ENCODE assay signal across 19 cellular contexts in genomic region chr1:230694464-230694863, GRCh38. TPM values are rescaled to one million over a fixed set of nuclear protein-coding genes. Genes with fewer than 3 reads are reported as not detected.
DNase-seq lines count a peak whose midpoint lies in the region; ATAC-seq and TF ChIP-seq lines count a peak whose summit lies in the region.
"Had no signal": no experiment of that assay in that cellular context is flagged by ENCODE, and none has a peak within 500 bp of the region (broad histone marks: within the 10 kb centered on the region; RNA-seq: fewer than 3 reads in every experiment).

No MANE protein-coding gene starts in this region.

- peaks cover 2% of the 10 kb centered on the region for H3K79me1 ChIP-seq in mesenchymal stem cell (replicated peaks; ENCODE audit: low read length, poor library complexity, severe bottlenecking)

- TF ChIP-seq CTCF in cardiac muscle cell (IDR thresholded peaks at IDR 0.05; ENCODE audit: low read depth, low read length), result no peak

- no peak overlapping the region for H2BK15ac ChIP-seq in mesenchymal stem cell (ENCODE audit: low read depth, poor library complexity, severe bottlenecking)

- DNase-seq in cardiac muscle cell (ENCODE audit: low read depth in 1 of 2, low spot score in 1 of 2) (no peak), Right ventricle myocardium inferior (ENCODE audit: missing footprints) (no peak), caudate nucleus (lab: John Stamatoyannopoulos, UW) (no peak), naive B cell (no peak), NCI-H2171 (lab: John Stamatoyannopoulos, UW) (no peak), mesenchymal stem cell (no peak), substantia nigra (lab: John Stamatoyannopoulos, UW) (no peak)
- DNase-seq in activated T-helper 2 cell treated with anti-CD3 and anti-CD28 coated beads, Interferon-gamma antibody, Interleukin-2, Interleukin-4, amounts not matched to agents 10 μg/mL and 5 μg/mL and 100 μg/mL, durations not matched to agents 14 hours and 24 hours and 36 hours (ENCODE audit: low spot score), result no peak
- DNase-seq: COR-L47, MM.1S, NCI-H1105, NCI-H187, NCI-H774 had no signal

- peaks cover 0 to 5% (median 0%) of the 10 kb centered on the region in 3 donors for H3K27me3 Mint-ChIP-seq in naive B cell
- peaks cover 2% of the 10 kb centered on the region for H3K27me3 Mint-ChIP-seq in activated T-helper 2 cell treated with anti-CD3 and anti-CD28 coated beads, Interferon-gamma antibody, Interleukin-2, Interleukin-4, amounts not matched to agents 10 μg/mL and 5 μg/mL and 100 μg/mL, durations not matched to agents 14 hours and 24 hours and 36 hours (ENCODE audit: low read depth)

- no peak overlapping the region for H3K23ac ChIP-seq in mesenchymal stem cell (ENCODE audit: low read length in 2 of 2)

- H3K36me3 ChIP-seq in cardiac muscle cell (peaks cover 20% of the 10 kb centered on the region), mesenchymal stem cell (ENCODE audit: control insufficient read depth in 1 of 2, insufficient read depth in 2 of 2, low read depth in 1 of 2, low read length in 2 of 2) (peaks cover 36 to 49% of the 10 kb centered on the region in 2 experiments)

- no peak overlapping the region for H2AFZ ChIP-seq in mesenchymal stem cell (ENCODE audit: low read depth, low read length)

- H3K4ac ChIP-seq in mesenchymal stem cell (ENCODE audit: low read depth in 1 of 2, low read length in 2 of 2), result no peak overlapping the region

- ATAC-seq in Right ventricle myocardium inferior (no peak), naive B cell (ENCODE audit: low read depth in 2 of 2) (no peak)
- ATAC-seq: GM12878 had no signal

- H2BK120ac ChIP-seq in mesenchymal stem cell (ENCODE audit: low read depth, low read length), result no peak overlapping the region

- peak overlapping the region in 1 of 8 donors; percentile 60 for H3K4me3 Mint-ChIP-seq in naive B cell
- H3K4me3 Mint-ChIP-seq in activated T-helper 2 cell treated with anti-CD3 and anti-CD28 coated beads, Interferon-gamma antibody, Interleukin-2, Interleukin-4, amounts not matched to agents 10 μg/mL and 5 μg/mL and 100 μg/mL, durations not matched to agents 14 hours and 24 hours and 36 hours (ENCODE audit: low read depth), result no peak overlapping the region

- no peak overlapping the region for H3K9ac ChIP-seq in mesenchymal stem cell (ENCODE audit: low read length)

- H3K9me3 Mint-ChIP-seq in naive B cell, result no peaks in the 10 kb centered on the region
- no peaks in the 10 kb centered on the region for H3K9me3 Mint-ChIP-seq in activated T-helper 2 cell treated with anti-CD3 and anti-CD28 coated beads, Interferon-gamma antibody, Interleukin-2, Interleukin-4, amounts not matched to agents 10 μg/mL and 5 μg/mL and 100 μg/mL, durations not matched to agents 14 hours and 24 hours and 36 hours

- no peaks in the 10 kb centered on the region for H3K4me1 ChIP-seq in cardiac muscle cell (ENCODE audit: low read depth)
- H3K4me1 ChIP-seq in mesenchymal stem cell (ENCODE audit: control insufficient read depth, insufficient read depth, low read depth, low read length), result peaks cover 3% of the 10 kb centered on the region
- H3K4me1 ChIP-seq: HAP-1 had no signal

- H3K36me3 Mint-ChIP-seq in naive B cell, result peaks cover 26 to 32% of the 10 kb centered on the region in 2 donors
- H3K36me3 Mint-ChIP-seq in activated T-helper 2 cell treated with anti-CD3 and anti-CD28 coated beads, Interferon-gamma antibody, Interleukin-2, Interleukin-4, amounts not matched to agents 10 μg/mL and 5 μg/mL and 100 μg/mL, durations not matched to agents 14 hours and 24 hours and 36 hours (ENCODE audit: low read depth), result peaks cover 33% of the 10 kb centered on the region

- WGBS in mesenchymal stem cell, result 93% methylated on average over 4 of the region's 4 CpGs

- no peak overlapping the region for H4K91ac ChIP-seq in mesenchymal stem cell (ENCODE audit: low read length)

- H2BK12ac ChIP-seq in mesenchymal stem cell (ENCODE audit: low read length in 2 of 2), result no peak overlapping the region

- H3K9me3 ChIP-seq in cardiac muscle cell (ENCODE audit: low read depth) (no peaks in the 10 kb centered on the region), mesenchymal stem cell (ENCODE audit: control insufficient read depth, low read length) (no peaks in the 10 kb centered on the region)
- H3K9me3 ChIP-seq: HAP-1 had no signal

- H3K4me1 Mint-ChIP-seq in naive B cell, result no peaks in the 10 kb centered on the region
- H3K4me1 Mint-ChIP-seq in activated T-helper 2 cell treated with anti-CD3 and anti-CD28 coated beads, Interferon-gamma antibody, Interleukin-2, Interleukin-4, amounts not matched to agents 10 μg/mL and 5 μg/mL and 100 μg/mL, durations not matched to agents 14 hours and 24 hours and 36 hours (ENCODE audit: low read depth), result no peaks in the 10 kb centered on the region

- peak overlapping the region in 4 of 6 donors; percentile 5 to 76 (median 30) for H3K27ac Mint-ChIP-seq in naive B cell
- no peak overlapping the region for H3K27ac Mint-ChIP-seq in activated T-helper 2 cell treated with anti-CD3 and anti-CD28 coated beads, Interferon-gamma antibody, Interleukin-2, Interleukin-4, amounts not matched to agents 10 μg/mL and 5 μg/mL and 100 μg/mL, durations not matched to agents 14 hours and 24 hours and 36 hours

- H3K4me3 ChIP-seq in cardiac muscle cell (no peak overlapping the region), mesenchymal stem cell (ENCODE audit: insufficient read depth in 1 of 2, low read depth in 1 of 2, low read length in 2 of 2) (no peak overlapping the region)
- H3K4me3 ChIP-seq: GM12878, HAP-1 had no signal

- H3K27me3 ChIP-seq in cardiac muscle cell (no peaks in the 10 kb centered on the region), mesenchymal stem cell (ENCODE audit: control insufficient read depth in 1 of 2, insufficient read depth in 1 of 2, low read length in 2 of 2) (no peaks in the 10 kb centered on the region)

- no peak overlapping the region for H4K8ac ChIP-seq in mesenchymal stem cell (ENCODE audit: low read length)

- no peak overlapping the region for H3K14ac ChIP-seq in mesenchymal stem cell (ENCODE audit: low read length in 2 of 2)

- H2AK5ac ChIP-seq in mesenchymal stem cell (ENCODE audit: low read length, severe bottlenecking), result no peak overlapping the region

- intact Hi-C loops in Right ventricle myocardium inferior (cut with DNase I), result no loop called here
- intact Hi-C loops in activated T-helper 2 cell treated with anti-CD3 and anti-CD28 coated beads, Interferon-gamma antibody, Interleukin-2, Interleukin-4, amounts not matched to agents 10 μg/mL and 5 μg/mL and 100 μg/mL, durations not matched to agents 14 hours and 24 hours and 36 hours (cut with micrococcal nuclease), result no loop called here

- H3K18ac ChIP-seq in mesenchymal stem cell (ENCODE audit: low read depth in 1 of 2, low read length in 2 of 2), result no peak overlapping the region

- no peak overlapping the region for H2BK5ac ChIP-seq in mesenchymal stem cell (ENCODE audit: low read depth, low read length, poor library complexity, severe bottlenecking)

- no peak overlapping the region for H3K4me2 ChIP-seq in mesenchymal stem cell (ENCODE audit: low read length, poor library complexity, severe bottlenecking)

- H3K27ac ChIP-seq in cardiac muscle cell (peak overlapping the region; percentile 22), caudate nucleus (ENCODE audit: low read depth, low read length) (peak overlapping the region; percentile 38), mesenchymal stem cell (ENCODE audit: low read length, poor library complexity, severe bottlenecking) (no peak overlapping the region), substantia nigra (ENCODE audit: low read depth, low read length, poor library complexity, severe bottlenecking) (no peak overlapping the region)
- H3K27ac ChIP-seq: C4-2B had no signal

RNA-seq across cellular contexts. Expression of gene AGT, which starts 19.5 kb away (rescaled TPM):
- total RNA-seq in cardiac muscle cell (16.3 and 16.6 TPM in 2 replicates), Right ventricle myocardium inferior (74.5 TPM)
- polyA plus RNA-seq in cardiac muscle cell (19.5 and 23.8 TPM in 2 replicates), naive B cell (ENCODE audit: low read depth in 6 of 6) (not detected)
- total RNA-seq in activated T-helper 2 cell treated with anti-CD3 and anti-CD28 coated beads, Interferon-gamma antibody, Interleukin-2, Interleukin-4, amounts not matched to agents 10 μg/mL and 5 μg/mL and 100 μg/mL, durations not matched to agents 14 hours and 24 hours and 36 hours, result not detected in 2 replicates
- polyA plus RNA-seq in mesenchymal stem cell (2013, experiment 1 of 2), result 30.4 TPM
- polyA plus RNA-seq in mesenchymal stem cell (2013, experiment 2 of 2), result 30.9 TPM
- total RNA-seq: G401, NCI-H460 had no signal
- polyA plus RNA-seq: GM12878 had no signal

RNA-seq across cellular contexts. Expression of gene COG2, which starts 52.2 kb away (rescaled TPM):
- total RNA-seq in cardiac muscle cell (23.2 and 25.7 TPM in 2 replicates), Right ventricle myocardium inferior (28.1 TPM)
- polyA plus RNA-seq in cardiac muscle cell (27.4 and 28.7 TPM in 2 replicates), naive B cell (ENCODE audit: low read depth in 6 of 6) (10 to 100 TPM; 23.6 to 39.7 (median 33.9) TPM)
- 36.9 and 38.8 TPM in 2 replicates for total RNA-seq in activated T-helper 2 cell treated with anti-CD3 and anti-CD28 coated beads, Interferon-gamma antibody, Interleukin-2, Interleukin-4, amounts not matched to agents 10 μg/mL and 5 μg/mL and 100 μg/mL, durations not matched to agents 14 hours and 24 hours and 36 hours
- polyA plus RNA-seq in mesenchymal stem cell (2013, experiment 1 of 2), result 18.3 TPM
- 17.6 TPM for polyA plus RNA-seq in mesenchymal stem cell (2013, experiment 2 of 2)

RNA-seq across cellular contexts. Expression of gene CAPN9, which starts 52.7 kb away (rescaled TPM):
- 0.12 and 0.18 TPM in 2 replicates for total RNA-seq in cardiac muscle cell
- 0.87 and 1.2 TPM in 2 replicates for polyA plus RNA-seq in cardiac muscle cell
- 0.27 TPM for total RNA-seq in Right ventricle myocardium inferior
- polyA plus RNA-seq in naive B cell (ENCODE audit: low read depth in 6 of 6), result not detected
- total RNA-seq in activated T-helper 2 cell treated with anti-CD3 and anti-CD28 coated beads, Interferon-gamma antibody, Interleukin-2, Interleukin-4, amounts not matched to agents 10 μg/mL and 5 μg/mL and 100 μg/mL, durations not matched to agents 14 hours and 24 hours and 36 hours, result not detected in 2 replicates
- 0.21 TPM for polyA plus RNA-seq in mesenchymal stem cell (2013, experiment 1 of 2)
- 0.12 TPM for polyA plus RNA-seq in mesenchymal stem cell (2013, experiment 2 of 2)
- total RNA-seq: A172, GM12878 had no signal
- polyA plus RNA-seq: GM12878 had no signal

Comparison
In these comparisons a context has a peak if more than half of its experiments do, and no peak if none do; other contexts are left out.
1. H3K27ac ChIP-seq: peak in cardiac muscle cell (single experiment) and caudate nucleus (single experiment); none in mesenchymal stem cell (single experiment) and substantia nigra (single experiment).
2. RNA of gene AGT, which starts 19.5 kb away (total RNA-seq): 74.5 TPM in Right ventricle myocardium inferior (single experiment) and 16.3 to 16.6 TPM in cardiac muscle cell; not detected in activated T-helper 2 cell treated with anti-CD3 and anti-CD28 coated beads, Interferon-gamma antibody, Interleukin-2, Interleukin-4, amounts not matched to agents 10 μg/mL and 5 μg/mL and 100 μg/mL, durations not matched to agents 14 hours and 24 hours and 36 hours; every median in the first group is over 10 times any median in the second.